In the genomic region with DNA sequence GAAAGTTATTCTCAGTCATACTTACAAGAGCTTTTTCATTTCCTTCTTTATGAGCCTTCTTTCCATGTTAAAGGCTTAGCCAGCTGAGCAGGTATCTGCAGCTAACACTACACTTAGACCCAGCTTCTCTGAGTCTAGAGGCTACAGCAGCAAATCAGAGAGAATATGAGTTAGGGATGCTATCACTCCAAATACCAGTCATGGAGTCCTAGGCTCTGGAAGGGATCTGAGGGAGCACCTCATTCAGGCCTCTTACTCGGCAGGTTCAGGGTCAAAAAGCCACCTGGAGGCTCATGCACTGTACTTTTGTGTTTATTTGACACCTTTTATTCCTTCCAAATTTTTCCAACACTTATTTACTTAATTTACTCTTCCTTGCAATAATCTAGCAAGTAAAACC, we compare ENCODE assay signal across 1 cellular context.
TF ChIP-seq lines count a peak whose summit lies in the region.

No MANE protein-coding gene starts in this region.

TF ChIP-seq in K562, 482 proteins besides CTCF, POLR2A, EP300 and RAD21:
- TF ChIP-seq TRIM28 (IDR thresholded peaks at IDR 0.05) (no peak), SLC30A9 (CRISPR knock-in tag; IDR thresholded peaks at IDR 0.05) (no peak), SMAD3 (CRISPR knock-in tag; conservative IDR thresholded peaks at IDR 0.05) (no peak), ZNF324 (CRISPR knock-in tag; IDR thresholded peaks at IDR 0.05) (no peak), IRF2 (CRISPR knock-in tag; IDR thresholded peaks at IDR 0.05) (no peak), GTF2F1 (IDR thresholded peaks at IDR 0.05; ENCODE audit: low read depth, low read length) (no peak), RBM39 (optimal IDR thresholded peaks at IDR 0.05; ENCODE audit: low read depth, low read length) (no peak), PTBP1 (IDR thresholded peaks at IDR 0.05; ENCODE audit: low read depth, low read length) (no peak), ZNF239 (CRISPR knock-in tag; IDR thresholded peaks at IDR 0.05) (no peak), SREBF2 (CRISPR knock-in tag; IDR thresholded peaks at IDR 0.05) (no peak), SRSF7 (optimal IDR thresholded peaks at IDR 0.05; ENCODE audit: low read depth, low read length) (no peak), ZNF717 (CRISPR knock-in tag; IDR thresholded peaks at IDR 0.05) (no peak)
- TF ChIP-seq, protein P1, sequence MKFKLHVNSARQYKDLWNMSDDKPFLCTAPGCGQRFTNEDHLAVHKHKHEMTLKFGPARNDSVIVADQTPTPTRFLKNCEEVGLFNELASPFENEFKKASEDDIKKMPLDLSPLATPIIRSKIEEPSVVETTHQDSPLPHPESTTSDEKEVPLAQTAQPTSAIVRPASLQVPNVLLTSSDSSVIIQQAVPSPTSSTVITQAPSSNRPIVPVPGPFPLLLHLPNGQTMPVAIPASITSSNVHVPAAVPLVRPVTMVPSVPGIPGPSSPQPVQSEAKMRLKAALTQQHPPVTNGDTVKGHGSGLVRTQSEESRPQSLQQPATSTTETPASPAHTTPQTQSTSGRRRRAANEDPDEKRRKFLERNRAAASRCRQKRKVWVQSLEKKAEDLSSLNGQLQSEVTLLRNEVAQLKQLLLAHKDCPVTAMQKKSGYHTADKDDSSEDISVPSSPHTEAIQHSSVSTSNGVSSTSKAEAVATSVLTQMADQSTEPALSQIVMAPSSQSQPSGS (CRISPR knock-in tag; IDR thresholded peaks at IDR 0.05): no peak
TF ChIP-seq in K562: peak in this region for 0.
